In genomic region chr2:43127208-43127940, GRCh38 we compare ENCODE assay signal across 1 cellular context.
TF ChIP-seq lines count a peak whose summit lies in the region.

No MANE protein-coding gene starts in this region.

TF ChIP-seq in K562, 482 proteins besides CTCF, POLR2A, EP300 and RAD21 (continued from another document):
- no peak for TF ChIP-seq ATF6 (CRISPR knock-in tag; IDR thresholded peaks at IDR 0.05)
- TF ChIP-seq NR3C1 (CRISPR knock-in tag; IDR thresholded peaks at IDR 0.05): no peak
- no peak for TF ChIP-seq ATF4 (CRISPR knock-in tag; IDR thresholded peaks at IDR 0.05)
- no peak for TF ChIP-seq ZNF445 (CRISPR knock-in tag; IDR thresholded peaks at IDR 0.05; ENCODE audit: low read depth)
- no peak for TF ChIP-seq MTF1 (CRISPR knock-in tag; IDR thresholded peaks at IDR 0.05; ENCODE audit: borderline replicate concordance)
- no peak for TF ChIP-seq SMAD3 (CRISPR knock-in tag; conservative IDR thresholded peaks at IDR 0.05)
- no peak for TF ChIP-seq HCFC1 (IDR thresholded peaks at IDR 0.05; ENCODE audit: low read depth, low read length)
- TF ChIP-seq TOE1 (IDR thresholded peaks at IDR 0.05; ENCODE audit: borderline replicate concordance): no peak
- TF ChIP-seq TOE1 (CRISPR knock-in tag; IDR thresholded peaks at IDR 0.05; ENCODE audit: borderline replicate concordance, low read depth): no peak
- TF ChIP-seq RHOXF2B (CRISPR knock-in tag; conservative IDR thresholded peaks at IDR 0.05): no peak
- TF ChIP-seq HDGF (IDR thresholded peaks at IDR 0.05): no peak
- TF ChIP-seq POLR2H (tag; IDR thresholded peaks at IDR 0.05; ENCODE audit: low read depth): no peak
- TF ChIP-seq TBP (optimal IDR thresholded peaks at IDR 0.05; ENCODE audit: low read depth, low read length): no peak
- no peak for TF ChIP-seq DMBX1 (CRISPR knock-in tag; IDR thresholded peaks at IDR 0.05; ENCODE audit: borderline replicate concordance)
- peak; percentile 36; the same call in 1 of the 2 replicates for TF ChIP-seq SPI1 (IDR thresholded peaks at IDR 0.05; ENCODE audit: borderline replicate concordance, low read depth, low read length)
- TF ChIP-seq E2F3 (CRISPR knock-in tag; IDR thresholded peaks at IDR 0.05): no peak
- TF ChIP-seq ZNF717 (CRISPR knock-in tag; IDR thresholded peaks at IDR 0.05): no peak
- TF ChIP-seq ZNF518B (CRISPR knock-in tag; IDR thresholded peaks at IDR 0.05): no peak
- no peak for TF ChIP-seq UBTF (IDR thresholded peaks at IDR 0.05; ENCODE audit: borderline replicate concordance in 1 of 2, low read depth in 2 of 2, low read length in 2 of 2)
- TF ChIP-seq PHTF2 (CRISPR knock-in tag; IDR thresholded peaks at IDR 0.05): no peak
